ENCODE assay signal across 8 cellular contexts in genomic region chr11:118621071-118621815, GRCh38. TPM values are rescaled to one million over a fixed set of nuclear protein-coding genes. Genes with fewer than 3 reads are reported as not detected.
DNase-seq lines count a peak whose midpoint lies in the region; TF ChIP-seq lines count a peak whose summit lies in the region.

No MANE protein-coding gene starts in this region.

- H3K36me3 ChIP-seq in muscle layer of duodenum (ENCODE audit: control insufficient read depth in 1 of 2, insufficient read depth in 2 of 2, low read length in 2 of 2) (peaks cover 9 to 58% of the 10 kb centered on the region in 2 donors), tibial artery (peaks cover 14 to 29% (median 25%) of the 10 kb centered on the region in 3 donors)

- no peaks in the 10 kb centered on the region for H3K36me3 Mint-ChIP-seq in activated T-helper 2 cell treated with anti-CD3 and anti-CD28 coated beads, Interferon-gamma antibody, Interleukin-2, Interleukin-4, amounts not matched to agents 10 μg/mL and 5 μg/mL and 100 μg/mL, durations not matched to agents 14 hours and 24 hours and 36 hours (ENCODE audit: low read depth)

- TF ChIP-seq CTCF in AG10803 (conservative IDR thresholded peaks at IDR 0.05; ENCODE audit: low read length) (no peak), HFF-Myc (IDR thresholded peaks at IDR 0.05; ENCODE audit: low read depth, low read length, missing control alignments) (no peak), fibroblast of the aortic adventitia (IDR thresholded peaks at IDR 0.05; ENCODE audit: insufficient read depth, low read length) (no peak), tibial artery (IDR thresholded peaks at IDR 0.05) (no peak)

- intact Hi-C loops in activated T-helper 2 cell treated with anti-CD3 and anti-CD28 coated beads, Interferon-gamma antibody, Interleukin-2, Interleukin-4, amounts not matched to agents 10 μg/mL and 5 μg/mL and 100 μg/mL, durations not matched to agents 14 hours and 24 hours and 36 hours (cut with micrococcal nuclease), result no loop called here
- intact Hi-C loops in tibial artery (cut with DNase I; ENCODE audit: low total_unique reads), result no loop called here

- peak overlapping the region; percentile 79 for H3K4me3 ChIP-seq in AG10803 (ENCODE audit: low read length)
- H3K4me3 ChIP-seq in HFF-Myc (replicated peaks; ENCODE audit: low read depth, low read length), result peak overlapping the region; percentile 47
- H3K4me3 ChIP-seq in fibroblast of the aortic adventitia (ENCODE audit: low read depth, low read length), result peak overlapping the region; percentile 70
- H3K4me3 ChIP-seq in muscle layer of duodenum (ENCODE audit: low read depth in 1 of 2, low read length in 2 of 2), result peak overlapping the region; percentile 48 to 55
- peak overlapping the region; percentile 58 to 62 for H3K4me3 ChIP-seq in tibial artery

- H3K4me3 Mint-ChIP-seq in activated T-helper 2 cell treated with anti-CD3 and anti-CD28 coated beads, Interferon-gamma antibody, Interleukin-2, Interleukin-4, amounts not matched to agents 10 μg/mL and 5 μg/mL and 100 μg/mL, durations not matched to agents 14 hours and 24 hours and 36 hours (ENCODE audit: low read depth), result peak overlapping the region; percentile 63

- H3K9me3 Mint-ChIP-seq in activated T-helper 2 cell treated with anti-CD3 and anti-CD28 coated beads, Interferon-gamma antibody, Interleukin-2, Interleukin-4, amounts not matched to agents 10 μg/mL and 5 μg/mL and 100 μg/mL, durations not matched to agents 14 hours and 24 hours and 36 hours, result no peaks in the 10 kb centered on the region

- peak overlapping the region; percentile 82 for H3K27ac ChIP-seq in muscle layer of duodenum (ENCODE audit: low read length)
- peak overlapping the region; percentile 87 to 93 for H3K27ac ChIP-seq in tibial artery

- peaks cover 8% of the 10 kb centered on the region for H3K4me1 Mint-ChIP-seq in activated T-helper 2 cell treated with anti-CD3 and anti-CD28 coated beads, Interferon-gamma antibody, Interleukin-2, Interleukin-4, amounts not matched to agents 10 μg/mL and 5 μg/mL and 100 μg/mL, durations not matched to agents 14 hours and 24 hours and 36 hours (ENCODE audit: low read depth)

- H3K27me3 Mint-ChIP-seq in activated T-helper 2 cell treated with anti-CD3 and anti-CD28 coated beads, Interferon-gamma antibody, Interleukin-2, Interleukin-4, amounts not matched to agents 10 μg/mL and 5 μg/mL and 100 μg/mL, durations not matched to agents 14 hours and 24 hours and 36 hours (ENCODE audit: low read depth), result peaks cover 12% of the 10 kb centered on the region

- no peak overlapping the region for H3K27ac Mint-ChIP-seq in activated T-helper 2 cell treated with anti-CD3 and anti-CD28 coated beads, Interferon-gamma antibody, Interleukin-2, Interleukin-4, amounts not matched to agents 10 μg/mL and 5 μg/mL and 100 μg/mL, durations not matched to agents 14 hours and 24 hours and 36 hours

- H3K27me3 ChIP-seq in muscle layer of duodenum (ENCODE audit: low read depth, low read length), result no peaks in the 10 kb centered on the region
- no peaks in the 10 kb centered on the region for H3K27me3 ChIP-seq in tibial artery

- H3K4me1 ChIP-seq in muscle layer of duodenum (ENCODE audit: control insufficient read depth in 1 of 2, insufficient read depth in 2 of 2, low read length in 2 of 2) (peaks cover 39 to 69% of the 10 kb centered on the region in 2 donors), tibial artery (peaks cover 5 to 73% (median 62%) of the 10 kb centered on the region in 4 donors)

- peak; percentile 86 for DNase-seq in AG10803 (ENCODE audit: low read depth)
- peak; percentile 75 for DNase-seq in HFF-Myc (ENCODE audit: extremely low read depth, low read depth)
- peak; percentile 59 for DNase-seq in NCI-H748 treated with DMSO at 0.1 percent for 48 hours (lab: John Stamatoyannopoulos, UW)
- no peak for DNase-seq in activated T-helper 2 cell treated with anti-CD3 and anti-CD28 coated beads, Interferon-gamma antibody, Interleukin-2, Interleukin-4, amounts not matched to agents 10 μg/mL and 5 μg/mL and 100 μg/mL, durations not matched to agents 14 hours and 24 hours and 36 hours (ENCODE audit: low spot score)
- peak; percentile 81 for DNase-seq in fibroblast of the aortic adventitia (ENCODE audit: low read depth)
- peak; percentile 92 to 98 for DNase-seq in tibial artery
- DNase-seq in central memory CD4-positive, alpha-beta T cell, result no peak

- no peaks in the 10 kb centered on the region for H3K9me3 ChIP-seq in muscle layer of duodenum (ENCODE audit: control insufficient read depth in 1 of 2, low read length in 2 of 2)
- H3K9me3 ChIP-seq in tibial artery, result no peaks in the 10 kb centered on the region

RNA-seq across cellular contexts. Expression of gene PHLDB1, which starts 13.8 kb away (rescaled TPM):
- total RNA-seq in activated T-helper 2 cell treated with anti-CD3 and anti-CD28 coated beads, Interferon-gamma antibody, Interleukin-2, Interleukin-4, amounts not matched to agents 10 μg/mL and 5 μg/mL and 100 μg/mL, durations not matched to agents 14 hours and 24 hours and 36 hours, result 2.1 and 2.2 TPM in 2 replicates
- 49.1 and 93.5 TPM in 2 replicates for total RNA-seq in fibroblast of the aortic adventitia (ENCODE audit: low replicate concordance)

RNA-seq across cellular contexts. Expression of gene ARCN1, which starts 49.0 kb away (rescaled TPM):
- 132 and 133 TPM in 2 replicates for total RNA-seq in activated T-helper 2 cell treated with anti-CD3 and anti-CD28 coated beads, Interferon-gamma antibody, Interleukin-2, Interleukin-4, amounts not matched to agents 10 μg/mL and 5 μg/mL and 100 μg/mL, durations not matched to agents 14 hours and 24 hours and 36 hours
- total RNA-seq in fibroblast of the aortic adventitia (ENCODE audit: low replicate concordance), result 72.4 and 210 TPM in 2 replicates

RNA-seq across cellular contexts. Expression of gene IFT46, which starts 55.5 kb away (rescaled TPM):
- 14.2 and 15.4 TPM in 2 replicates for total RNA-seq in activated T-helper 2 cell treated with anti-CD3 and anti-CD28 coated beads, Interferon-gamma antibody, Interleukin-2, Interleukin-4, amounts not matched to agents 10 μg/mL and 5 μg/mL and 100 μg/mL, durations not matched to agents 14 hours and 24 hours and 36 hours
- 46.5 and 66.6 TPM in 2 replicates for total RNA-seq in fibroblast of the aortic adventitia (ENCODE audit: low replicate concordance)

RNA-seq across cellular contexts. Expression of gene TREH, which starts 58.2 kb away (rescaled TPM):
- not detected in 2 replicates for total RNA-seq in activated T-helper 2 cell treated with anti-CD3 and anti-CD28 coated beads, Interferon-gamma antibody, Interleukin-2, Interleukin-4, amounts not matched to agents 10 μg/mL and 5 μg/mL and 100 μg/mL, durations not matched to agents 14 hours and 24 hours and 36 hours
- not detected in 2 replicates for total RNA-seq in fibroblast of the aortic adventitia (ENCODE audit: low replicate concordance)

Comparison
In these comparisons a context has a peak if more than half of its experiments do, and no peak if none do; other contexts are left out.
1. DNase-seq: peak in AG10803 (single experiment), HFF-Myc (single experiment), NCI-H748 treated with DMSO at 0.1 percent for 48 hours (single experiment), fibroblast of the aortic adventitia (single experiment) and tibial artery (2 of 2); none in activated T-helper 2 cell treated with anti-CD3 and anti-CD28 coated beads, Interferon-gamma antibody, Interleukin-2, Interleukin-4, amounts not matched to agents 10 μg/mL and 5 μg/mL and 100 μg/mL, durations not matched to agents 14 hours and 24 hours and 36 hours (single experiment) and central memory CD4-positive, alpha-beta T cell (single experiment).
2. RNA of gene PHLDB1, which starts 13.8 kb away (total RNA-seq): 49.1 to 93.5 TPM in fibroblast of the aortic adventitia; 2.1 to 2.2 TPM in activated T-helper 2 cell treated with anti-CD3 and anti-CD28 coated beads, Interferon-gamma antibody, Interleukin-2, Interleukin-4, amounts not matched to agents 10 μg/mL and 5 μg/mL and 100 μg/mL, durations not matched to agents 14 hours and 24 hours and 36 hours; every median in the first group is over 10 times any median in the second.
3. Peak in every context shown above with its lines, with median percentiles within 50 percentile points of each other: H3K4me3 ChIP-seq.